Comparison of ENCODE assay signal across 15 cellular contexts in the genomic region with DNA sequence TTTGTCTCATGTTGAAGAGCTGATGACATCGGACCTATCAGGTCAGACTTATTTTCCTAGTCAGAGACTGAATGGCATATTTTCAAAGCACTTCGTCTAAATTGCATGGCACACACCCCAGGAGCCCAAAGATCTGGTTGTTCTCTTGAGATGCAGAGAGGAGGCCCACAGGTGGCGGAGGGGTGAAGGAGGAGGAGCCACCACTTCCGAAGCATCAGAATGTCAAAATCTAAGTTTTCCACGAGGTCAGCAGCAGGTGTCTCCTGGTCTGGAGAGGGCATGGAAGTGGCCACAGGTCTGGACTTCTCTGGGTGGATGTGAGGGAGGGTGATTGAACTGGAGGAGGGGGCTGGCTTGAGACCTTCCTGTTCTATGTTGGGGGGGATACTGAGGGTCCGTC.
DNase-seq lines count a peak whose midpoint lies in the region; ATAC-seq, FAIRE-seq and TF ChIP-seq lines count a peak whose summit lies in the region.
"Had no signal": no experiment of that assay in that cellular context is flagged by ENCODE, and none has a peak within 500 bp of the region (broad histone marks: within the 10 kb centered on the region; RNA-seq: fewer than 3 reads in every experiment).

No MANE protein-coding gene starts in this region.

- H3K18ac ChIP-seq in IMR-90 (ENCODE audit: low read depth, low read length) (no peak overlapping the region), H1 (ENCODE audit: extremely low read depth, low read length) (no peak overlapping the region)

- H2AK9ac ChIP-seq in IMR-90 (replicated peaks; ENCODE audit: low read depth, low read length, poor library complexity), result peak overlapping the region; percentile 5

- H3K4me2 ChIP-seq in HepG2 (ENCODE audit: low read depth, low read length) (no peak overlapping the region), IMR-90 (ENCODE audit: low read depth, low read length) (no peak overlapping the region), H1 (ENCODE audit: insufficient read depth in 1 of 2, low read depth in 2 of 2, low read length in 2 of 2) (no peak overlapping the region)

- H3K36me3 ChIP-seq in HepG2 (replicated peaks in 1 of 2; ENCODE audit: control insufficient read depth in 1 of 2, insufficient read depth in 2 of 2, low read length in 2 of 2) (no peaks in the 10 kb centered on the region), right lobe of liver (no peaks in the 10 kb centered on the region), IMR-90 (ENCODE audit: control insufficient read depth, insufficient read depth, low read length) (no peaks in the 10 kb centered on the region), H1 (ENCODE audit: control insufficient read depth in 2 of 4, insufficient read depth in 4 of 4, low read length in 3 of 4) (no peaks in the 10 kb centered on the region)
- H3K36me3 ChIP-seq: SJCRH30 had no signal

- H2BK5ac ChIP-seq in IMR-90 (ENCODE audit: low read depth, low read length, poor library complexity, severe bottlenecking), result no peak overlapping the region
- 0 out of 2 replicates have a peak overlapping the region, but pooled peaks have one; percentile 16 for H2BK5ac ChIP-seq in H1 (ENCODE audit: low read depth, low read length)

- H2AK5ac ChIP-seq in IMR-90 (ENCODE audit: low read depth, low read length), result no peak overlapping the region
- no peak overlapping the region for H2AK5ac ChIP-seq in H1 (ENCODE audit: low read depth, low read length)

- no peak overlapping the region; the same call in 1 of the 2 replicates for H3K23ac ChIP-seq in IMR-90 (ENCODE audit: low read depth, low read length)
- H3K23ac ChIP-seq in H1 (ENCODE audit: insufficient read length), result no peak overlapping the region

- no peak for ATAC-seq in HepG2
- no peak for ATAC-seq in right lobe of liver
- no peak for ATAC-seq in IMR-90 (ENCODE audit: low read depth)
- ATAC-seq in left colon, result no peak

- CTCF ChIA-PET in HepG2 (lab: Yijun Ruan, JAX; ENCODE audit: low intra/inter-chr PET ratio, low total read pairs) (no interaction called here), IMR-90 (lab: Yijun Ruan, JAX) (no interaction called here), H1 (lab: Charles Lee; ENCODE audit: partially characterized antibody) (interaction anchor here (0.9 to 2.1 kb wide), 3 partner anchors 9 to 48 kb away, joined by 3 to 7 read pairs (median 4); no protein-coding TSS in a partner anchor)

- H3K4me1 ChIP-seq in HepG2 (ENCODE audit: insufficient read depth, low read length) (peaks cover 85% of the 10 kb centered on the region), right lobe of liver (peaks cover 0 to 27% (median 2%) of the 10 kb centered on the region in 4 donors), IMR-90 (ENCODE audit: control insufficient read depth, insufficient read depth, low read length) (peaks cover 3% of the 10 kb centered on the region; the same call in 1 of the 2 replicates), H1 (replicated peaks in 1 of 4; ENCODE audit: control insufficient read depth in 3 of 4, insufficient read depth in 4 of 4, low read length in 3 of 4) (peaks cover 3 to 43% (median 28%) of the 10 kb centered on the region in 4 experiments)

- H4K8ac ChIP-seq in IMR-90 (ENCODE audit: low read depth in 2 of 2, low read length in 2 of 2) (no peak overlapping the region), H1 (ENCODE audit: extremely low read depth, insufficient read depth, low read length) (no peak overlapping the region)

- H3K4me3 ChIP-seq in HepG2 (replicated peaks in 1 of 3; ENCODE audit: insufficient read depth in 1 of 3, low read depth in 2 of 3, low read length in 3 of 3) (no peak overlapping the region), right lobe of liver (no peak overlapping the region), IMR-90 (ENCODE audit: insufficient read depth, low read depth, low read length) (no peak overlapping the region), H1 (ENCODE audit: extremely low read depth in 1 of 4, insufficient read depth in 2 of 4, low read depth in 3 of 4, low read length in 4 of 4) (no peak overlapping the region)
- H3K4me3 ChIP-seq: SJCRH30 had no signal

- TF ChIP-seq EP300 in HepG2 (IDR thresholded peaks at IDR 0.05; ENCODE audit: low read depth in 2 of 2, low read length in 2 of 2) (no peak), HepG2 (CRISPR knock-in tag; IDR thresholded peaks at IDR 0.05; ENCODE audit: borderline replicate concordance) (no peak), H1 (IDR thresholded peaks at IDR 0.05; ENCODE audit: borderline replicate concordance in 1 of 2, low read depth in 2 of 2, low read length in 2 of 2) (no peak)

- no peaks in the 10 kb centered on the region for H3K79me2 ChIP-seq in HepG2 (ENCODE audit: insufficient read depth, low read length)
- H3K79me2 ChIP-seq in H1 (ENCODE audit: control insufficient read depth in 1 of 2, insufficient read depth in 2 of 2, low read length in 2 of 2), result no peaks in the 10 kb centered on the region

- H2BK20ac ChIP-seq in IMR-90 (ENCODE audit: low read depth, low read length), result no peak overlapping the region
- H2BK20ac ChIP-seq in H1 (ENCODE audit: low read length), result no peak overlapping the region

- no peak overlapping the region for H3K9ac ChIP-seq in HepG2 (ENCODE audit: insufficient read depth, low read depth, low read length)
- no peak overlapping the region for H3K9ac ChIP-seq in IMR-90 (ENCODE audit: low read depth, low read length)
- no peak overlapping the region for H3K9ac ChIP-seq in H1 (replicated peaks in 1 of 4; ENCODE audit: extremely low read depth in 1 of 4, low read depth in 3 of 4, low read length in 3 of 4)

- BruUV-seq in HepG2 (replicated peaks; lab: Mats Ljungman, UMichigan) (no TSS peak), IMR-90 (replicated peaks; lab: Mats Ljungman, UMichigan) (no TSS peak)

- no peak overlapping the region for H3K27ac ChIP-seq in HepG2 (ENCODE audit: extremely low read length, insufficient read depth, low read length)
- no peak overlapping the region for H3K27ac ChIP-seq in right lobe of liver
- H3K27ac ChIP-seq in IMR-90 (ENCODE audit: insufficient read depth, low read length), result no peak overlapping the region
- H3K27ac ChIP-seq in H1 (ENCODE audit: low read depth, low read length), result no peak overlapping the region
- H3K27ac ChIP-seq: SJCRH30 had no signal

- H3K23me2 ChIP-seq in H1 (ENCODE audit: low read depth, low read length), result peaks cover 4% of the 10 kb centered on the region; the same call in 1 of the 2 replicates

- POLR2A ChIA-PET in HepG2 (lab: Yijun Ruan, JAX) (interaction anchor here (1.2 to 3.1 kb wide), 6 partner anchors 15 to 94 kb away, joined by 3 to 39 read pairs (median 10); partner anchors contain the start of gene CBX4), IMR-90 (lab: Charles Lee; ENCODE audit: unreplicated experiment) (no interaction called here), H1 (lab: Charles Lee; ENCODE audit: partially characterized antibody) (interaction anchor here (0.9 to 2.8 kb wide), 9 partner anchors 8 to 61 kb away, joined by 3 to 19 read pairs (median 4); no protein-coding TSS in a partner anchor)

- H4K5ac ChIP-seq in IMR-90 (ENCODE audit: low read depth, low read length) (no peak overlapping the region), H1 (ENCODE audit: insufficient read length, low read depth, low read length) (no peak overlapping the region)

- TF ChIP-seq RAD21 in HepG2 (CRISPR knock-in tag; IDR thresholded peaks at IDR 0.05) (no peak), IMR-90 (IDR thresholded peaks at IDR 0.05; ENCODE audit: low read length) (no peak), H1 (IDR thresholded peaks at IDR 0.05 in 1 of 2, conservative IDR thresholded peaks at IDR 0.05 in 1 of 2; ENCODE audit: low read depth in 2 of 2, low read length in 2 of 2) (no peak)

- H3K27me3 ChIP-seq in HepG2 (ENCODE audit: control insufficient read depth in 1 of 2, insufficient read depth in 2 of 2, low read length in 2 of 2) (no peaks in the 10 kb centered on the region), right lobe of liver (no peaks in the 10 kb centered on the region), IMR-90 (ENCODE audit: control insufficient read depth, insufficient read depth, low read length) (peaks cover 37% of the 10 kb centered on the region), H1 (replicated peaks in 1 of 4; ENCODE audit: control insufficient read depth in 3 of 4, extremely low read depth in 1 of 4, insufficient read depth in 3 of 4, low read length in 3 of 4) (peaks cover 0 to 3% (median 1%) of the 10 kb centered on the region in 4 experiments; a peak in 2 of 7 replicates)

- in situ Hi-C loops in HepG2 (cut with HindIII; ENCODE audit: extremely low pct_ligation_motif_present, low pct_unique_long_range_greater_than_20kb) (no loop called here), IMR-90 (cut with MboI; ENCODE audit: low sequenced_read_pairs) (no loop called here)

- no peak overlapping the region for H2AFZ ChIP-seq in HepG2 (ENCODE audit: low read length)
- no peak overlapping the region for H2AFZ ChIP-seq in IMR-90 (replicated peaks; ENCODE audit: low read length, poor library complexity)
- no peak overlapping the region for H2AFZ ChIP-seq in H1 (ENCODE audit: low read length)

- H3K79me1 ChIP-seq in IMR-90 (ENCODE audit: low read depth in 1 of 2, low read length in 2 of 2) (no peaks in the 10 kb centered on the region), H1 (ENCODE audit: low read depth, low read length) (no peaks in the 10 kb centered on the region)

- TF ChIP-seq CTCF in HepG2 (CRISPR knock-in tag; IDR thresholded peaks at IDR 0.05) (no peak), right lobe of liver (IDR thresholded peaks at IDR 0.05) (no peak), IMR-90 (conservative IDR thresholded peaks at IDR 0.05; ENCODE audit: low read depth, low read length) (no peak), H1 (IDR thresholded peaks at IDR 0.05; ENCODE audit: control extremely low read depth in 1 of 3, insufficient read depth in 1 of 3, low read depth in 1 of 3, low read length in 3 of 3) (no peak)

- H2BK120ac ChIP-seq in IMR-90 (ENCODE audit: low read depth, low read length) (no peak overlapping the region), H1 (replicated peaks; ENCODE audit: low read depth, low read length) (no peak overlapping the region)

- no peak overlapping the region for H2BK12ac ChIP-seq in H1 (ENCODE audit: low read depth, low read length)

- H2BK15ac ChIP-seq in IMR-90 (ENCODE audit: low read depth, low read length) (no peak overlapping the region), H1 (ENCODE audit: low read length) (no peak overlapping the region)

- no peak overlapping the region for H3K56ac ChIP-seq in IMR-90 (ENCODE audit: extremely low read depth, insufficient read depth, low read length)
- H3K56ac ChIP-seq in H1 (replicated peaks; ENCODE audit: insufficient read length, low read depth, low read length), result no peak overlapping the region

- H4K91ac ChIP-seq in IMR-90 (ENCODE audit: insufficient read depth, low read depth, low read length), result no peak overlapping the region
- H4K91ac ChIP-seq in H1 (replicated peaks; ENCODE audit: insufficient read length, low read length), result no peak overlapping the region

- dilution Hi-C loops in IMR-90 (cut with HindIII; ENCODE audit: low sequenced_read_pairs, unreplicated experiment), result no loop called here

- intact Hi-C loops in HepG2 (cut with micrococcal nuclease; ENCODE audit: unreplicated experiment), result no loop called here
- intact Hi-C loops in right lobe of liver (cut with DNase I), result no loop called here
- intact Hi-C loops in IMR-90 (cut with micrococcal nuclease), result no loop called here
- intact Hi-C loops in left colon (cut with DNase I, micrococcal nuclease), result no loop called here

- WGBS in HepG2 (ENCODE audit: low lambda C conversion rate), result 87% methylated on average over 6 of the region's 6 CpGs
- WGBS in right lobe of liver (ENCODE audit: insufficient coverage, low coverage, low lambda C conversion rate, missing lambda C conversion rate), result 42% methylated on average over 6 of the region's 6 CpGs
- 87% methylated on average over 3 of the region's 6 CpGs; no CpG with 5 or more reads in 1 of the 2 experiments for WGBS in IMR-90 (ENCODE audit: extremely low coverage in 2 of 2, insufficient read length in 1 of 2), 2 experiments
- WGBS in H1 (ENCODE audit: extremely low coverage in 1 of 2, insufficient coverage in 1 of 2, insufficient read length in 1 of 2, insufficient replicate concordance in 2 of 2, low coverage in 1 of 2, low lambda C conversion rate in 2 of 2, missing lambda C conversion rate in 1 of 2), 2 experiments, result 34% methylated on average over 6 of the region's 6 CpGs; no CpG with 5 or more reads in 1 of the 2 experiments

- H3K4ac ChIP-seq in IMR-90 (ENCODE audit: low read depth, low read length) (no peak overlapping the region), H1 (replicated peaks; ENCODE audit: insufficient read length, low read depth, low read length) (no peak overlapping the region)

- H4K20me1 ChIP-seq in HepG2 (ENCODE audit: insufficient read depth, low read length), result no peaks in the 10 kb centered on the region
- no peaks in the 10 kb centered on the region for H4K20me1 ChIP-seq in IMR-90 (ENCODE audit: insufficient read depth, low read length)
- H4K20me1 ChIP-seq in H1 (replicated peaks in 1 of 2; ENCODE audit: control insufficient read depth in 1 of 2, insufficient read depth in 2 of 2, low read length in 2 of 2), result peaks cover 0 to 2% of the 10 kb centered on the region in 2 experiments

- H3K9me3 ChIP-seq in HepG2 (ENCODE audit: low read length) (no peaks in the 10 kb centered on the region), right lobe of liver (no peaks in the 10 kb centered on the region), IMR-90 (ENCODE audit: control insufficient read depth, insufficient read depth, low read length) (no peaks in the 10 kb centered on the region), H1 (ENCODE audit: insufficient read depth in 2 of 2, low read depth in 1 of 2, low read length in 1 of 2) (no peaks in the 10 kb centered on the region)
- H3K9me3 ChIP-seq: SJCRH30 had no signal

- H3K9me1 ChIP-seq in IMR-90 (ENCODE audit: insufficient read depth, low read length), result peaks cover 4% of the 10 kb centered on the region; the same call in 1 of the 2 replicates

- H3K14ac ChIP-seq in IMR-90 (replicated peaks; ENCODE audit: low read depth, low read length) (no peak overlapping the region), H1 (ENCODE audit: insufficient read length) (no peak overlapping the region)

- DNase-seq in HepG2 (ENCODE audit: low spot score) (no peak), right lobe of liver (no peak), IMR-90 (no peak), H1 (ENCODE audit: low read depth in 1 of 2, low spot score in 2 of 2) (no peak), left colon (no peak), COLO668 (lab: John Stamatoyannopoulos, UW; ENCODE audit: unreplicated experiment) (no peak)
- DNase-seq in stimulated activated CD4-positive, alpha-beta T cell treated with anti-CD3 and anti-CD28 coated beads, Interleukin-15, amount 100 ng/mL, for 24 hours, result no peak
- DNase-seq: ACHN, DMS153, EL, H9, Kasumi-1, NCI-H187 treated with DMSO at 0.1 percent for 48 hours, NCI-H510A treated with DMSO at 0.1 percent for 48 hours, SJCRH30 had no signal

- FAIRE-seq in HepG2 (lab: Jason Lieb, UNC) (no peak), H1 (lab: Jason Lieb, UNC) (no peak)

- TF ChIP-seq POLR2A in HepG2 (IDR thresholded peaks at IDR 0.05; ENCODE audit: insufficient read depth in 1 of 2, low read depth in 2 of 2, low read length in 2 of 2) (no peak), right lobe of liver (IDR thresholded peaks at IDR 0.05) (no peak), IMR-90 (IDR thresholded peaks at IDR 0.05; ENCODE audit: low read depth, low read length) (no peak), H1 (IDR thresholded peaks at IDR 0.05; ENCODE audit: control extremely low read depth in 1 of 2, low read depth in 2 of 2, low read length in 2 of 2) (no peak)

Comparison
In these comparisons a context has a peak if more than half of its experiments do, and no peak if none do; other contexts are left out.
1. Of the 41 proteins assayed by ChIP-seq in both HepG2 and H1: peak only in HepG2: TAF1; only in H1: none; in both: none; in neither: 39; mixed calls (peak in some experiments, not most) for 1.